Comparison of ENCODE assay signal across 13 cellular contexts in the genomic region with DNA sequence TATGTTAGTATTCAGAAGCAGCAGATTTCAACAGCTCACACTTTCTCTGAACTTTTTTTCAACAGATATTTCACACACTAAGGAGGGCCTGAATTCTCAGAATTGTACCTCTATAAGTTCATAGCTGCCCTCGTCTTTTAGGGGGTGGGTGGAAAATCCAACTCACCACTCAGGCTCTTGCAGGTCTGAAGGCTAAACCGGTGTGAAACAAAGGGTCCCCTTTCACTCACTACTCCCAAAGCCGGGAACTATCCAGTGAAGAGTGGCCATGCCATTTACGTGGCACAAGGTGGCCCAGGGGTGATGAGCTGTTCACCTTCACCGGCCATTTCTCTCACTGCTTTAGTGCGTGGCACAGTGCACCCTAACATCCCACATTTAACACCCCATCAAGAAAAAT. TPM values are rescaled to one million over a fixed set of nuclear protein-coding genes. Genes with fewer than 3 reads are reported as not detected.
DNase-seq lines count a peak whose midpoint lies in the region; TF ChIP-seq lines count a peak whose summit lies in the region.
"Had no signal": no experiment of that assay in that cellular context is flagged by ENCODE, and none has a peak within 500 bp of the region (broad histone marks: within the 10 kb centered on the region; RNA-seq: fewer than 3 reads in every experiment).

No MANE protein-coding gene starts in this region.

- H3K36me3 ChIP-seq in hepatocyte (replicated peaks; ENCODE audit: insufficient read depth, low read depth) (no peaks in the 10 kb centered on the region), stomach smooth muscle (ENCODE audit: control insufficient read depth in 2 of 2, insufficient read depth in 2 of 2, low read length in 2 of 2) (peaks cover 7 to 16% of the 10 kb centered on the region in 2 donors), SJCRH30 (no peaks in the 10 kb centered on the region; the same call in 1 of the 2 replicates)

- H3K9me3 ChIP-seq in hepatocyte (ENCODE audit: low read depth) (no peaks in the 10 kb centered on the region), stomach smooth muscle (ENCODE audit: control insufficient read depth in 2 of 2, low read length in 2 of 2) (no peaks in the 10 kb centered on the region), SJCRH30 (replicated peaks) (no peaks in the 10 kb centered on the region)

- H3K9me3 Mint-ChIP-seq in activated naive CD8-positive, alpha-beta T cell treated with anti-CD3 and anti-CD28 coated beads for 36 hours: peaks cover 5% of the 10 kb centered on the region
- H3K9me3 Mint-ChIP-seq: activated naive CD8-positive, alpha-beta T cell treated with anti-CD3 and anti-CD28 coated beads, Interleukin-2, amount 10 ng/mL, durations not matched to agents 7 days and 5 days; GM23338 had no signal

- H3K9me2 ChIP-seq in hepatocyte (replicated peaks; ENCODE audit: insufficient read depth): no peaks in the 10 kb centered on the region

- 92% methylated on average over 6 of the region's 6 CpGs for WGBS in hepatocyte (ENCODE audit: low lambda C conversion rate, missing lambda C conversion rate)

- TF ChIP-seq CTCF in hepatocyte (IDR thresholded peaks at IDR 0.05; ENCODE audit: poor library complexity): no peak
- no peak for TF ChIP-seq CTCF in foreskin fibroblast (IDR thresholded peaks at IDR 0.05; ENCODE audit: low read depth, low read length)

- H3K27ac Mint-ChIP-seq in activated naive CD8-positive, alpha-beta T cell treated with anti-CD3 and anti-CD28 coated beads for 36 hours: peak overlapping the region; percentile 93
- H3K27ac Mint-ChIP-seq: GM23338 had no signal

- no peaks in the 10 kb centered on the region for H3K27me3 Mint-ChIP-seq in activated naive CD8-positive, alpha-beta T cell treated with anti-CD3 and anti-CD28 coated beads for 36 hours
- H3K27me3 Mint-ChIP-seq: activated naive CD8-positive, alpha-beta T cell treated with anti-CD3 and anti-CD28 coated beads, Interleukin-2, amount 10 ng/mL, durations not matched to agents 7 days and 5 days had no signal

- no peak overlapping the region for H2AFZ ChIP-seq in hepatocyte
- H2AFZ ChIP-seq: GM23338 had no signal

- peak overlapping the region; percentile 12 for H3K4me3 Mint-ChIP-seq in activated naive CD8-positive, alpha-beta T cell treated with anti-CD3 and anti-CD28 coated beads for 36 hours
- H3K4me3 Mint-ChIP-seq: activated naive CD8-positive, alpha-beta T cell treated with anti-CD3 and anti-CD28 coated beads, Interleukin-2, amount 10 ng/mL, durations not matched to agents 7 days and 5 days; GM23338 had no signal

- no peaks in the 10 kb centered on the region for H3K79me2 ChIP-seq in hepatocyte

- peak; percentile 22 for DNase-seq in NK-92 treated with Interleukin-12 subunit alpha and Interleukin-12 subunit beta, amount 100 ng/mL, for 24 hours (lab: John Stamatoyannopoulos, UW)
- DNase-seq in NK-92 (lab: John Stamatoyannopoulos, UW; ENCODE audit: unreplicated experiment): no peak
- DNase-seq in activated naive CD8-positive, alpha-beta T cell treated with anti-CD3 and anti-CD28 coated beads for 36 hours: peak; percentile 32
- no peak for DNase-seq in hepatocyte (ENCODE audit: low spot score)
- no peak for DNase-seq in amygdala (lab: John Stamatoyannopoulos, UW)
- no peak for DNase-seq in SJCRH30
- no peak for DNase-seq in foreskin fibroblast
- DNase-seq: activated naive CD8-positive, alpha-beta T cell treated with anti-CD3 and anti-CD28 coated beads, Interleukin-2, amount 10 ng/mL, durations not matched to agents 7 days and 5 days; NCI-H2171; SHP77 treated with DMSO at 0.1 percent for 48 hours had no signal

- H3K4me1 ChIP-seq in hepatocyte (ENCODE audit: insufficient read depth) (no peaks in the 10 kb centered on the region), stomach smooth muscle (ENCODE audit: control insufficient read depth, insufficient read depth, low read length) (peaks cover 20% of the 10 kb centered on the region), SJCRH30 (no peaks in the 10 kb centered on the region)

- H3K36me3 Mint-ChIP-seq in activated naive CD8-positive, alpha-beta T cell treated with anti-CD3 and anti-CD28 coated beads for 36 hours: peaks cover 46% of the 10 kb centered on the region

- H3K27ac ChIP-seq in hepatocyte (peak overlapping the region; percentile 74), stomach smooth muscle (ENCODE audit: low read length) (peak overlapping the region; percentile 62), SJCRH30 (no peak overlapping the region)
- H3K27ac ChIP-seq: 22Rv1 had no signal

- no peak overlapping the region for H3K4me3 ChIP-seq in hepatocyte
- peak overlapping the region in 1 of 2 donors; percentile 66 for H3K4me3 ChIP-seq in stomach smooth muscle (ENCODE audit: low read length in 2 of 2)
- no peak overlapping the region for H3K4me3 ChIP-seq in SJCRH30
- H3K4me3 ChIP-seq in foreskin fibroblast (ENCODE audit: low read depth in 1 of 2, low read length in 2 of 2): no peak overlapping the region
- H3K4me3 ChIP-seq: GM23338 had no signal

- H3K27me3 ChIP-seq in hepatocyte (no peaks in the 10 kb centered on the region), stomach smooth muscle (ENCODE audit: control insufficient read depth in 1 of 2, insufficient read depth in 2 of 2, low read length in 2 of 2) (no peaks in the 10 kb centered on the region), SJCRH30 (no peaks in the 10 kb centered on the region)

- H4K20me1 ChIP-seq in hepatocyte (ENCODE audit: insufficient read depth, poor library complexity, severe bottlenecking): no peaks in the 10 kb centered on the region

- H3K4me1 Mint-ChIP-seq in activated naive CD8-positive, alpha-beta T cell treated with anti-CD3 and anti-CD28 coated beads for 36 hours: peaks cover 35% of the 10 kb centered on the region
- H3K4me1 Mint-ChIP-seq: GM23338 had no signal

- no peak overlapping the region for H3K4me2 ChIP-seq in hepatocyte
- H3K4me2 ChIP-seq: GM23338 had no signal

- peak overlapping the region; percentile 11 to 29 for H3K9ac ChIP-seq in stomach smooth muscle (ENCODE audit: low read length in 2 of 2)

RNA-seq across cellular contexts. Expression of a gene that starts 24.2 kb away (rescaled TPM):
- total RNA-seq in activated naive CD8-positive, alpha-beta T cell treated with anti-CD3 and anti-CD28 coated beads for 36 hours: 10 to 100 TPM; 20.2 to 20.6 TPM
- total RNA-seq in hepatocyte: 15.5 and 27.8 TPM in 2 replicates
- polyA plus RNA-seq in hepatocyte: 28.3 and 32.4 TPM in 2 replicates
- total RNA-seq in SJCRH30 (2014; rRNA removed; shearing (Covaris generic)): 17.3 and 22.7 TPM in 2 replicates

Comparison
In these comparisons a context has a peak if more than half of its experiments do, and no peak if none do; other contexts are left out.
1. DNase-seq: peak in NK-92 treated with Interleukin-12 subunit alpha and Interleukin-12 subunit beta, amount 100 ng/mL, for 24 hours (single experiment) and activated naive CD8-positive, alpha-beta T cell treated with anti-CD3 and anti-CD28 coated beads for 36 hours (single experiment); none in NK-92 (single experiment), hepatocyte (single experiment), amygdala (0 of 56), SJCRH30 (0 of 2) and foreskin fibroblast (0 of 2).